16 cellular contexts compared by ENCODE assay signal in the genomic region with DNA sequence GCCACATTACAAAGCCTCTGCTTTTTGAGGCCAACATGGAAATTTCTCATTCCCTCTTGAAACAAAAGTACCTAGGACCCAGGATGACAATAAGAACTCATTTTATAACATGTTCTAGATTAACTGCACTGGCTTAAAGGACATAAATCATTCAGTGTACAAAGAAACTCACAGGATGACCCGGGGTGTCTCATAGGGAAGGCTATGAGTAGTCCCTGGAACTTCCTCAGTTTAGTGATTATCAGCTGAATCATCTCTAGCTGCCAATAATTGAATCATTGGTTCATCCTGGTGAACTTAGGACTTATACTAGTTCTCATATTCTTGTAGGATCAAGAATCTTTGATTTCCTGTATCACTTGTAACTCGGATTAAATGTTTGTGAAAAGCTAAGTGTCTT.
"Had no signal": no experiment of that assay in that cellular context is flagged by ENCODE, and none has a peak within 500 bp of the region (broad histone marks: within the 10 kb centered on the region; RNA-seq: fewer than 3 reads in every experiment).

No MANE protein-coding gene starts in this region.

- DNase-seq: activated CD4-positive, alpha-beta memory T cell treated with anti-CD3 and anti-CD28 coated beads, Interleukin-2, amount 10 ng/mL, durations not matched to agents 7 days and 5 days; activated CD4-positive, alpha-beta T cell treated with anti-CD3 and anti-CD28 coated beads, Interleukin-2, amount 10 ng/mL, durations not matched to agents 24 days and 14 days; activated effector memory CD4-positive, alpha-beta T cell treated with anti-CD3 and anti-CD28 coated beads, Interleukin-2, amount 50 U/mL, for 16 hours; activated T-cell treated with anti-CD3 and anti-CD28 coated beads, Interleukin-2, amount 50 U/mL, for 72 hours; anterior cingulate cortex; body of pancreas; effector CD4-positive, alpha-beta T cell; islet precursor cell; left colon; mesenchymal stem cell; right cardiac atrium; stimulated activated CD4-positive, alpha-beta T cell treated with anti-CD3 and anti-CD28 coated beads, Interleukin-4, amount 100 ng/mL, for 24 hours; stimulated activated naive CD4-positive, alpha-beta T cell treated with Interleukin-2 at 50 U/mL for 16 hours had no signal

- ATAC-seq: activated CD4-positive, CD25-positive, alpha-beta regulatory T cell treated with anti-CD3 and anti-CD28 coated beads, Interleukin-2, amount 50 U/mL, for 24 hours; activated T-cell treated with anti-CD3 and anti-CD28 coated beads, Interleukin-2, amount 50 U/mL, for 72 hours; body of pancreas; left colon; right cardiac atrium had no signal

- H3K4me3 ChIP-seq: body of pancreas, esophagus muscularis mucosa, heart right ventricle had no signal
